In the genomic region with DNA sequence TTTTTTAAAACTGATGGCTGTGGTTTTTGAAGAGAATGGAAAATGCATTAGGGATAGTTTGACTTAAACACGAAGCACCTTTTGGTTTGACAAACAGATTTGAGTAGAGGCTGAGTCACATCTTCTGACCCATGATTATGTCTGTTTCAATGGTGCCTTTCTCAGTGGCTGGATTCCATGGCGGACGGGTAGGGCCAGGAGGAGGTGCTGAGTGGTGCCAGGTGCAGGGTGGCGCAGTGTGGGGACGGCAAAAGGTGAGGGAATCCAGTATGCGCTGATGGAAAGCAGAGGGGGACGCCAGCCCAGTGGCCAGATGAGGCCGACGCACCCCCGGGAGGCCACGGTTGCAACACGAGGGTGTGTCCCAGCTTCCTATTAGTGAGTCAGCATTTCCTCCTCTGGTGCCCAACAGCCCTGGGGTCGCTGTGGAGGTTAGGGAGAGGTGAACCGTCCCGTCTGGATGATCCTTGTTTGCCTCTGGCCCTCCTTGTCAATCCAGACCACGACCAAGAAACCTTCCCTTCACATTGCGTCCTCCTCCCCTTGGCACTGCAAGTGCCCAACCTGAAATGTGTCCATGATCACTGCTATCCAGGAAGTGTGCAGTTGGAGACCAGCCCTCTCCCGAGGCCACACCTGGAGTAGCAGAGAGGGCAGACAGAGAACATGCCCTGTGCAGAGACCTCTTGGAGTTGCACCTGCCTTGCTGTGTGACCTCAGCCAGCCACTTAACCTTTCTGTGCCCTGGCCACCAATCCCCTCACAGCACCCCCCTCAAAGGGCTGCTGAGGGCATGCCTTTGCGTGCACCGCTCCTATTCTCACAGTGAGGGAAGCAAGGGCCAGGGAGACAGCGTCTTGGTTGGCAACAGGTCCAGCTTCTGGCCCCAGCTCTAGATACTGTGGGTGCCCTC, we compare ENCODE assay signal across 8 cellular contexts. TPM values are rescaled to one million over a fixed set of nuclear protein-coding genes. Genes with fewer than 3 reads are reported as not detected.
A peak's percentile ranks its signal among the peaks of the same experiment; 100 is the strongest.
DNase-seq lines count a peak whose midpoint lies in the region; ATAC-seq, FAIRE-seq and TF ChIP-seq lines count a peak whose summit lies in the region.

No MANE protein-coding gene starts in this region.

- peak overlapping the region; percentile 35 for H3K4me3 Mint-ChIP-seq in activated CD4-positive, alpha-beta T cell treated with anti-CD3 and anti-CD28 coated beads, Interleukin-2, amount 10 ng/mL, durations not matched to agents 24 days and 14 days
- peak overlapping the region; percentile 9 for H3K4me3 Mint-ChIP-seq in T-helper 17 cell
- H3K4me3 Mint-ChIP-seq in CD8-positive, alpha-beta T cell, result no peak overlapping the region

- ATAC-seq in T-helper 17 cell (no peak), Right ventricle myocardium superior (ENCODE audit: poor library complexity) (peak; percentile 61), upper lobe of right lung (peak; percentile 88), HG02870 (IDR thresholded peaks at IDR 0.05; ENCODE audit: unreplicated experiment) (no peak)
- ATAC-seq in CD8-positive, alpha-beta T cell, result no peak

- H3K4me3 ChIP-seq in upper lobe of right lung, result no peak overlapping the region
- H3K4me3 ChIP-seq in CD8-positive, alpha-beta T cell (ENCODE audit: low read depth, low read length), result no peak overlapping the region

- TF ChIP-seq CTCF in upper lobe of right lung (IDR thresholded peaks at IDR 0.05), result no peak
- TF ChIP-seq CTCF in CD8-positive, alpha-beta T cell (IDR thresholded peaks at IDR 0.05), result no peak

- H3K27ac ChIP-seq in upper lobe of right lung, result no peak overlapping the region
- H3K27ac ChIP-seq in CD8-positive, alpha-beta T cell (ENCODE audit: low read depth, low read length), result no peak overlapping the region

- no peaks in the 10 kb centered on the region for H3K27me3 ChIP-seq in upper lobe of right lung
- no peaks in the 10 kb centered on the region for H3K27me3 ChIP-seq in CD8-positive, alpha-beta T cell (ENCODE audit: insufficient read depth, low read length)

- H3K9me3 ChIP-seq in T-helper 17 cell (ENCODE audit: control insufficient read depth, low read length, poor library complexity, severe bottlenecking), result no peaks in the 10 kb centered on the region
- no peaks in the 10 kb centered on the region for H3K9me3 ChIP-seq in upper lobe of right lung
- no peaks in the 10 kb centered on the region for H3K9me3 ChIP-seq in CD8-positive, alpha-beta T cell (ENCODE audit: low read length)

- no peaks in the 10 kb centered on the region for H3K36me3 ChIP-seq in upper lobe of right lung
- H3K36me3 ChIP-seq in CD8-positive, alpha-beta T cell (ENCODE audit: insufficient read depth, low read length), result no peaks in the 10 kb centered on the region

- no peak overlapping the region for H3K27ac Mint-ChIP-seq in activated CD4-positive, alpha-beta T cell treated with anti-CD3 and anti-CD28 coated beads, Interleukin-2, amount 10 ng/mL, durations not matched to agents 24 days and 14 days
- no peak overlapping the region for H3K27ac Mint-ChIP-seq in T-helper 17 cell
- no peak overlapping the region for H3K27ac Mint-ChIP-seq in CD8-positive, alpha-beta T cell

- CTCF ChIA-PET in CD8-positive, alpha-beta T cell (lab: Charles Lee), result no interaction called here

- intact Hi-C loops in activated CD4-positive, alpha-beta T cell treated with anti-CD3 and anti-CD28 coated beads, Interleukin-2, amount 10 ng/mL, durations not matched to agents 24 days and 14 days (cut with micrococcal nuclease), result no loop called here
- intact Hi-C loops in Right ventricle myocardium superior (cut with DNase I), result no loop called here
- intact Hi-C loops in upper lobe of right lung (cut with DNase I), result no loop called here
- intact Hi-C loops in CD8-positive, alpha-beta T cell (cut with DNase I, micrococcal nuclease), result no loop called here

- peaks cover 24% of the 10 kb centered on the region for H3K27me3 Mint-ChIP-seq in activated CD4-positive, alpha-beta T cell treated with anti-CD3 and anti-CD28 coated beads, Interleukin-2, amount 10 ng/mL, durations not matched to agents 24 days and 14 days
- peaks cover 53% of the 10 kb centered on the region for H3K27me3 Mint-ChIP-seq in T-helper 17 cell
- H3K27me3 Mint-ChIP-seq in CD8-positive, alpha-beta T cell (ENCODE audit: low read depth), result peaks cover 41% of the 10 kb centered on the region

- peaks cover 15% of the 10 kb centered on the region for H3K4me1 Mint-ChIP-seq in activated CD4-positive, alpha-beta T cell treated with anti-CD3 and anti-CD28 coated beads, Interleukin-2, amount 10 ng/mL, durations not matched to agents 24 days and 14 days
- peaks cover 11% of the 10 kb centered on the region for H3K4me1 Mint-ChIP-seq in T-helper 17 cell
- peaks cover 3% of the 10 kb centered on the region for H3K4me1 Mint-ChIP-seq in CD8-positive, alpha-beta T cell (ENCODE audit: low read depth)

- H3K36me3 Mint-ChIP-seq in activated CD4-positive, alpha-beta T cell treated with anti-CD3 and anti-CD28 coated beads, Interleukin-2, amount 10 ng/mL, durations not matched to agents 24 days and 14 days (ENCODE audit: low read depth), result no peaks in the 10 kb centered on the region
- peaks cover 2% of the 10 kb centered on the region for H3K36me3 Mint-ChIP-seq in T-helper 17 cell (ENCODE audit: low read depth)
- H3K36me3 Mint-ChIP-seq in CD8-positive, alpha-beta T cell, result no peaks in the 10 kb centered on the region

- no peak for DNase-seq in activated CD4-positive, alpha-beta T cell treated with anti-CD3 and anti-CD28 coated beads, Interleukin-2, amount 10 ng/mL, durations not matched to agents 24 days and 14 days
- no peak for DNase-seq in activated CD4-positive, alpha-beta T cell treated with anti-CD3 and anti-CD28 coated beads, Interleukin-2, amount 50 U/mL, for 48 hours
- no peak for DNase-seq in T-helper 17 cell
- peak; percentile 74 for DNase-seq in Right ventricle myocardium superior
- DNase-seq in upper lobe of right lung, result peak; percentile 84
- DNase-seq in CD8-positive, alpha-beta T cell, result no peak
- DNase-seq in frontal cortex (ENCODE audit: low spot score in 2 of 2), result no peak

- no peaks in the 10 kb centered on the region for H3K9me3 Mint-ChIP-seq in activated CD4-positive, alpha-beta T cell treated with anti-CD3 and anti-CD28 coated beads, Interleukin-2, amount 10 ng/mL, durations not matched to agents 24 days and 14 days
- H3K9me3 Mint-ChIP-seq in CD8-positive, alpha-beta T cell, result no peaks in the 10 kb centered on the region

- peaks cover 18% of the 10 kb centered on the region for H3K4me1 ChIP-seq in upper lobe of right lung
- no peaks in the 10 kb centered on the region for H3K4me1 ChIP-seq in CD8-positive, alpha-beta T cell (ENCODE audit: insufficient read depth, low read length)

- POLR2A ChIA-PET in CD8-positive, alpha-beta T cell (lab: Charles Lee), result no interaction called here

- FAIRE-seq in frontal cortex (lab: Jason Lieb, UNC), result no peak

RNA-seq across cellular contexts. Expression of a gene that starts 32.5 kb away (rescaled TPM):
- total RNA-seq in activated CD4-positive, alpha-beta T cell treated with anti-CD3 and anti-CD28 coated beads, Interleukin-2, amount 10 ng/mL, durations not matched to agents 24 days and 14 days, result 121 and 122 TPM in 2 replicates
- total RNA-seq in T-helper 17 cell (10 to 100 TPM; 52.9 to 55.7 TPM), Right ventricle myocardium superior (119 TPM), upper lobe of right lung (125 TPM), frontal cortex (390 TPM)
- total RNA-seq in CD8-positive, alpha-beta T cell, result 10 to 100 TPM; 35.4 to 37.7 TPM

Comparison
In these comparisons a context has a peak if more than half of its experiments do, and no peak if none do; other contexts are left out.
1. DNase-seq: peak in Right ventricle myocardium superior (single experiment) and upper lobe of right lung (single experiment); none in activated CD4-positive, alpha-beta T cell treated with anti-CD3 and anti-CD28 coated beads, Interleukin-2, amount 10 ng/mL, durations not matched to agents 24 days and 14 days (single experiment), activated CD4-positive, alpha-beta T cell treated with anti-CD3 and anti-CD28 coated beads, Interleukin-2, amount 50 U/mL, for 48 hours (0 of 2), T-helper 17 cell (0 of 3), CD8-positive, alpha-beta T cell (0 of 7) and frontal cortex (0 of 2).
2. ATAC-seq: peak in Right ventricle myocardium superior (single experiment) and upper lobe of right lung (single experiment); none in T-helper 17 cell (single experiment), HG02870 (single experiment) and CD8-positive, alpha-beta T cell (single experiment).